ENCODE assay signal across 18 cellular contexts in genomic region chr3:9194509-9195184, GRCh38. TPM values are rescaled to one million over a fixed set of nuclear protein-coding genes. Genes with fewer than 3 reads are reported as not detected.
DNase-seq lines count a peak whose midpoint lies in the region; ATAC-seq and TF ChIP-seq lines count a peak whose summit lies in the region.
"Had no signal": no experiment of that assay in that cellular context is flagged by ENCODE, and none has a peak within 500 bp of the region (broad histone marks: within the 10 kb centered on the region; RNA-seq: fewer than 3 reads in every experiment).

No MANE protein-coding gene starts in this region.

- H3K36me3 Mint-ChIP-seq in osteocyte (ENCODE audit: unreplicated experiment): no peaks in the 10 kb centered on the region
- H3K36me3 Mint-ChIP-seq: activated naive CD4-positive, alpha-beta T cell treated with anti-CD3 and anti-CD28 coated beads, Interleukin-2, amount 50 U/mL, for 72 hours had no signal

- WGBS in suprapubic skin: 76% methylated on average over 4 of the region's 4 CpGs

- H3K4me1 ChIP-seq in suprapubic skin: no peaks in the 10 kb centered on the region

- no peak for TF ChIP-seq POLR2A in suprapubic skin (IDR thresholded peaks at IDR 0.05)

- H3K4me1 Mint-ChIP-seq in osteocyte (ENCODE audit: unreplicated experiment): no peaks in the 10 kb centered on the region

- peak; percentile 6 for DNase-seq in COR-L47 (lab: John Stamatoyannopoulos, UW)
- DNase-seq in LNCaP clone FGC (ENCODE audit: low read depth): peak; percentile 100
- peak; percentile 93 for DNase-seq in NCI-H69 (lab: John Stamatoyannopoulos, UW)
- DNase-seq in epithelial cell of esophagus (ENCODE audit: low read depth): peak; percentile 33
- no peak for DNase-seq in osteocyte (ENCODE audit: extremely low spot score, unreplicated experiment)
- DNase-seq in suprapubic skin (ENCODE audit: low spot score in 2 of 2): no peak
- no peak for DNase-seq in left cardiac atrium
- DNase-seq: activated CD4-positive, alpha-beta T cell treated with anti-CD3 and anti-CD28 coated beads, Interleukin-2, amount 50 U/mL, for 1 hour; brain microvascular endothelial cell; dorsolateral prefrontal cortex; GF-D8; H9; heart right ventricle; NCI-H446 treated with DMSO at 0.1 percent for 48 hours; stimulated activated CD4-positive, alpha-beta T cell treated with anti-CD3 and anti-CD28 coated beads, Interleukin-1b, Interleukin-23, amount 100 ng/mL, for 48 hours had no signal

- TF ChIP-seq CTCF in LNCaP clone FGC (IDR thresholded peaks at IDR 0.05; ENCODE audit: control insufficient read depth, extremely low read depth, insufficient read depth) (no peak), epithelial cell of esophagus (IDR thresholded peaks at IDR 0.05; ENCODE audit: insufficient read depth, low read depth, low read length, missing control alignments) (no peak), osteocyte (IDR thresholded peaks at IDR 0.05) (no peak), suprapubic skin (IDR thresholded peaks at IDR 0.05) (no peak)

- H3K4me3 ChIP-seq in LNCaP clone FGC (ENCODE audit: low read depth, low read length) (no peak overlapping the region), epithelial cell of esophagus (ENCODE audit: low read length) (no peak overlapping the region), suprapubic skin (no peak overlapping the region)
- H3K4me3 ChIP-seq: dorsolateral prefrontal cortex, heart right ventricle, neural progenitor cell had no signal

- H3K9me3 ChIP-seq in suprapubic skin: no peaks in the 10 kb centered on the region
- H3K9me3 ChIP-seq: heart right ventricle had no signal

- no peak overlapping the region for H3K27ac ChIP-seq in suprapubic skin
- H3K27ac ChIP-seq: brain microvascular endothelial cell, heart right ventricle, neural progenitor cell had no signal

- H3K4me3 Mint-ChIP-seq in osteocyte (ENCODE audit: unreplicated experiment): no peak overlapping the region
- H3K4me3 Mint-ChIP-seq: H9, neural progenitor cell had no signal

- H3K36me3 ChIP-seq in suprapubic skin: no peaks in the 10 kb centered on the region
- H3K36me3 ChIP-seq: brain microvascular endothelial cell, heart right ventricle, neural progenitor cell had no signal

- no peaks in the 10 kb centered on the region for H3K27me3 ChIP-seq in suprapubic skin
- H3K27me3 ChIP-seq: brain microvascular endothelial cell, dorsolateral prefrontal cortex, heart right ventricle, neural progenitor cell had no signal

- H3K9me3 Mint-ChIP-seq in osteocyte (ENCODE audit: unreplicated experiment): no peaks in the 10 kb centered on the region
- H3K9me3 Mint-ChIP-seq: activated naive CD4-positive, alpha-beta T cell treated with anti-CD3 and anti-CD28 coated beads, Interleukin-2, amount 50 U/mL, for 72 hours; H9 had no signal

- TF ChIP-seq EP300 in suprapubic skin (IDR thresholded peaks at IDR 0.05): no peak

- intact Hi-C loops in left cardiac atrium (cut with DNase I): no loop called here

- ATAC-seq in HG03571 (IDR thresholded peaks at IDR 0.05; ENCODE audit: unreplicated experiment) (no peak), left cardiac atrium (no peak)
- ATAC-seq: activated naive CD4-positive, alpha-beta T cell treated with anti-CD3 and anti-CD28 coated beads, Interleukin-2, amount 50 U/mL, for 72 hours had no signal

- peaks cover 65% of the 10 kb centered on the region for H3K27me3 Mint-ChIP-seq in osteocyte (ENCODE audit: unreplicated experiment)

- H3K27ac Mint-ChIP-seq in osteocyte (ENCODE audit: unreplicated experiment): no peak overlapping the region
- H3K27ac Mint-ChIP-seq: activated naive CD4-positive, alpha-beta T cell treated with anti-CD3 and anti-CD28 coated beads, Interleukin-2, amount 50 U/mL, for 72 hours; H9; neural progenitor cell had no signal

RNA-seq across cellular contexts. Expression of gene SRGAP3, which starts 54.8 kb away (rescaled TPM):
- total RNA-seq in osteocyte: 1.5 and 2.6 TPM in 2 replicates
- total RNA-seq in suprapubic skin: 10 to 100 TPM; 13.1 to 84.9 (median 27.4) TPM
- 1 to 10 TPM; 2.5 to 3.6 TPM for total RNA-seq in left cardiac atrium

Comparison
In these comparisons a context has a peak if more than half of its experiments do, and no peak if none do; other contexts are left out.
1. DNase-seq: peak in COR-L47 (single experiment), LNCaP clone FGC (single experiment), NCI-H69 (single experiment) and epithelial cell of esophagus (single experiment); none in osteocyte (single experiment), suprapubic skin (0 of 2) and left cardiac atrium (single experiment).